Comparison of ENCODE assay signal across 24 cellular contexts in the genomic region with DNA sequence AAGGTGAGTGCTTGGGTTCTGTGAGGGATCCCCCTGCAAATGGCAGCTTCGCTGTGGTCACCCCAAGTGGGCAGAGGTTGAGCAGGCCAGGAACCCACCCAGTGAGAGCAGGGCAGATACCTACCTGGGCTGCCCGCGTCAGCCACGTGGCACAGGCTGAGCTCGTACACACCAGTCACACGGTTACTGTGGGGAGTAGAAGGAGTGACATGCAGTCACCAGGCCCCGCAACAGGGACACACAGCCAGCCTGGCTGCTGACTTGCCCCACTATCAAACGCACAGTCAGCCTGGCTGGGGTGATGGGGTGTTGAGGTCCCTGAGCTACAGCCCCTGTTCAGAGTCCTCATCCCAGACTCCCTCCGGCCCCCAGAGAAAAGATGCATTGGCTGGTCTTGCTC. TPM values are rescaled to one million over a fixed set of nuclear protein-coding genes. Genes with fewer than 3 reads are reported as not detected.
"Had no signal": no experiment of that assay in that cellular context is flagged by ENCODE, and none has a peak within 500 bp of the region (broad histone marks: within the 10 kb centered on the region; RNA-seq: fewer than 3 reads in every experiment).

No MANE protein-coding gene starts in this region.

- H3K4me3 Mint-ChIP-seq: IgD-negative memory B cell had no signal

- H3K27ac ChIP-seq: HL-60, KMS-11, SJSA1, SK-N-MC had no signal

- H3K36me3 Mint-ChIP-seq: IgD-negative memory B cell had no signal

- H3K4me3 ChIP-seq: K562, SJSA1, SK-N-MC had no signal

- DNase-seq: Kasumi-1, MM.1S, NCI-H1092 treated with DMSO at 0.1 percent for 48 hours, NCI-H1436, NCI-H187, NCI-H2029, NCI-H2081 treated with DMSO at 0.1 percent for 48 hours, NCI-H2171, NCI-H226, NCI-H446, NCI-H510A, NCI-H524 treated with DMSO at 0.1 percent for 48 hours, NCI-H69, NCI-H774, Right ventricle myocardium superior, RPMI8226, SIG-M5 had no signal

- H3K9me3 ChIP-seq: SJSA1 had no signal

- H3K36me3 ChIP-seq: SJSA1 had no signal

- H3K9ac ChIP-seq: KMS-11 had no signal

- H3K4me1 ChIP-seq: SJSA1 had no signal

- H3K27me3 Mint-ChIP-seq: IgD-negative memory B cell had no signal

- H3K4me1 Mint-ChIP-seq: IgD-negative memory B cell had no signal

- H3K9me3 Mint-ChIP-seq: IgD-negative memory B cell had no signal

RNA-seq across cellular contexts. Expression of a gene that starts 32.2 kb away (rescaled TPM):
- total RNA-seq: K562, M059J, Right ventricle myocardium superior, SJSA1 had no signal
- polyA plus RNA-seq: IgD-negative memory B cell, K562 had no signal

RNA-seq across cellular contexts. Expression of a gene that starts 41.2 kb away (rescaled TPM):
- total RNA-seq: K562, M059J, Right ventricle myocardium superior, SJSA1 had no signal
- polyA plus RNA-seq: IgD-negative memory B cell, K562 had no signal
